8 cellular contexts compared by ENCODE assay signal in the genomic region with DNA sequence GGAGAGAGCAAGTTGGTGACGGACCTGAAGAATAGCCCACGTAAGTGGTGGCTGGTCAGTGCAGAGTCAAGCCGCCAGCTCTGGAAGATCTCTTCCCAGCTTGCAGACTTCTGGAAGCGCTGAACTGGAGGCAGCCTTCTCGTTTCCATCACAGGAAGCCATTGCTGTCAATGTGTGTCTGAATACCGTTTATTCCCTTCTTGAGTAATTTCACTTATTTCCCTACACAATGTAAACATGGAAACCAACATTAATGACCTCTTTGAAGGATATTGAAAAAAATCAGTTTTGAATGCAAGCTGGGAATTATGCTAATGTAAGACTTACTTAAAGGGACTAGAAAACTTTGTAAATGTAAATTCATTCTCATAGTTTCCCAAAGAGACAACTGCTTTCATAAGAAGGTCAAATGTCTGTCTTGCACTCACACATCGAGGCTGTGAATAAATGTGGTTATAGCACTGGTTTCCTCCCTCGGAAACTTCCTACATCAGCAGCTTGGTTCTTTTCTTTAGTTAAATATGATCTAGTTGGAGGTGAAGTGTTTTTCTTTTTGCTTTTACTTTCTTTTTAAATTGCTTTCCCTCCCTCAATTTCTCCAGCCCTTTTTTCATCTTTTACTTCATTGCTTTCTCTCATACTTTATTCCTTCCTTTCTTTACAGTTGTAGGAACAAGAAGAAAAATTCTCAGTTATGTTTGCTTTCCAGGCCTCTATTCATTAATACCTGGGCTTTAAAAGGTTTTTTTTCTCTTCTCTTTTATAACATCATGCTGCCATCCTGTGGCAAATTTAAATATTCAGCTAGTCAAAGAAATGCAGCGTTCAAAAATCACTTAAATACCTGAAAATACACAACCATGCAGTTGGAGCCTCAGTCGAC.
DNase-seq lines count a peak whose midpoint lies in the region; ATAC-seq and TF ChIP-seq lines count a peak whose summit lies in the region.

No MANE protein-coding gene starts in this region.

- POLR2A ChIA-PET in activated naive CD8-positive, alpha-beta T cell treated with anti-CD3 and anti-CD28 coated beads, Interleukin-2, amount 10 ng/mL, durations not matched to agents 7 days and 5 days (lab: Charles Lee): interaction anchor here (0.9 to 1.9 kb wide), 5 partner anchors 93 to 271 kb away, joined by 3 to 11 read pairs (median 6); a partner anchor contains a TSS

- DNase-seq in activated naive CD4-positive, alpha-beta T cell treated with anti-CD3 and anti-CD28 coated beads for 36 hours: peak; percentile 64
- no peak for DNase-seq in activated naive CD4-positive, alpha-beta T cell treated with anti-CD3 and anti-CD28 coated beads, Interleukin-2, amount 50 U/mL, for 16 hours
- DNase-seq in activated naive CD8-positive, alpha-beta T cell treated with anti-CD3 and anti-CD28 coated beads, Interleukin-2, amount 10 ng/mL, durations not matched to agents 7 days and 5 days: no peak
- DNase-seq in mesendoderm (peak; percentile 10), NCI-H526 (lab: John Stamatoyannopoulos, UW) (no peak), H7 (no peak)

- no peaks in the 10 kb centered on the region for H3K36me3 ChIP-seq in mesendoderm (ENCODE audit: control insufficient read depth, insufficient read depth, low read length)
- H3K36me3 ChIP-seq in H7 (replicated peaks; ENCODE audit: control insufficient read depth, insufficient read depth, low read length): no peaks in the 10 kb centered on the region

- H2BK5ac ChIP-seq in mesendoderm (ENCODE audit: low read length): no peak overlapping the region

- no CpG with 5 or more reads among the region's 10 CpGs for WGBS in mesendoderm (ENCODE audit: extremely low coverage, insufficient coverage, low lambda C conversion rate)

- no peak overlapping the region for H3K4ac ChIP-seq in mesendoderm (ENCODE audit: low read depth, low read length)

- H3K36me3 Mint-ChIP-seq in activated naive CD4-positive, alpha-beta T cell treated with anti-CD3 and anti-CD28 coated beads for 36 hours (ENCODE audit: low read depth): no peaks in the 10 kb centered on the region
- peaks cover 3% of the 10 kb centered on the region for H3K36me3 Mint-ChIP-seq in activated naive CD8-positive, alpha-beta T cell treated with anti-CD3 and anti-CD28 coated beads, Interleukin-2, amount 10 ng/mL, durations not matched to agents 7 days and 5 days

- peaks cover 73% of the 10 kb centered on the region for H3K4me1 Mint-ChIP-seq in activated naive CD4-positive, alpha-beta T cell treated with anti-CD3 and anti-CD28 coated beads for 36 hours (ENCODE audit: low read depth)
- peaks cover 39% of the 10 kb centered on the region for H3K4me1 Mint-ChIP-seq in activated naive CD8-positive, alpha-beta T cell treated with anti-CD3 and anti-CD28 coated beads, Interleukin-2, amount 10 ng/mL, durations not matched to agents 7 days and 5 days

- no peak overlapping the region for H3K9ac ChIP-seq in mesendoderm (ENCODE audit: low read length)

- no peak overlapping the region for H3K18ac ChIP-seq in mesendoderm (ENCODE audit: low read length)

- H3K9me3 Mint-ChIP-seq in activated naive CD4-positive, alpha-beta T cell treated with anti-CD3 and anti-CD28 coated beads for 36 hours: no peaks in the 10 kb centered on the region
- no peaks in the 10 kb centered on the region for H3K9me3 Mint-ChIP-seq in activated naive CD8-positive, alpha-beta T cell treated with anti-CD3 and anti-CD28 coated beads, Interleukin-2, amount 10 ng/mL, durations not matched to agents 7 days and 5 days

- no peak overlapping the region for H3K4me2 ChIP-seq in mesendoderm (ENCODE audit: low read length)

- TF ChIP-seq RAD21 in Ishikawa (IDR thresholded peaks at IDR 0.05; ENCODE audit: low read depth): peak; percentile 26

- no peak overlapping the region for H2AK5ac ChIP-seq in mesendoderm (ENCODE audit: low read length)

- ATAC-seq in activated naive CD8-positive, alpha-beta T cell treated with anti-CD3 and anti-CD28 coated beads, Interleukin-2, amount 10 ng/mL, durations not matched to agents 7 days and 5 days (ENCODE audit: low read depth): peak; percentile 81
- no peak for ATAC-seq in GM21447 (IDR thresholded peaks at IDR 0.05; ENCODE audit: unreplicated experiment)

- no peak for TF ChIP-seq EP300 in Ishikawa (IDR thresholded peaks at IDR 0.05; ENCODE audit: borderline replicate concordance)

- no peak overlapping the region for H3K23ac ChIP-seq in mesendoderm (ENCODE audit: low read length)

- H3K4me3 ChIP-seq in mesendoderm (ENCODE audit: low read length) (no peak overlapping the region), H7 (ENCODE audit: insufficient read depth, low read depth, low read length) (no peak overlapping the region)

- H2BK120ac ChIP-seq in mesendoderm (ENCODE audit: low read depth, low read length): no peak overlapping the region

- no peaks in the 10 kb centered on the region for H3K79me2 ChIP-seq in mesendoderm (ENCODE audit: control insufficient read depth, insufficient read depth, low read length)

- no peak overlapping the region for H4K8ac ChIP-seq in mesendoderm (ENCODE audit: low read depth, low read length)

- no peak overlapping the region for H2BK15ac ChIP-seq in mesendoderm (replicated peaks; ENCODE audit: low read depth)

- H3K56ac ChIP-seq in mesendoderm (ENCODE audit: low read length): no peak overlapping the region

- H3K4me1 ChIP-seq in mesendoderm (ENCODE audit: control insufficient read depth, low read depth, low read length): no peaks in the 10 kb centered on the region

- peak overlapping the region; percentile 91 for H3K27ac Mint-ChIP-seq in activated naive CD4-positive, alpha-beta T cell treated with anti-CD3 and anti-CD28 coated beads for 36 hours
- peak overlapping the region; percentile 90 for H3K27ac Mint-ChIP-seq in activated naive CD8-positive, alpha-beta T cell treated with anti-CD3 and anti-CD28 coated beads, Interleukin-2, amount 10 ng/mL, durations not matched to agents 7 days and 5 days

- H3K27me3 Mint-ChIP-seq in activated naive CD4-positive, alpha-beta T cell treated with anti-CD3 and anti-CD28 coated beads for 36 hours (ENCODE audit: low read depth): no peaks in the 10 kb centered on the region
- no peaks in the 10 kb centered on the region for H3K27me3 Mint-ChIP-seq in activated naive CD8-positive, alpha-beta T cell treated with anti-CD3 and anti-CD28 coated beads, Interleukin-2, amount 10 ng/mL, durations not matched to agents 7 days and 5 days

- intact Hi-C loops in activated naive CD4-positive, alpha-beta T cell treated with anti-CD3 and anti-CD28 coated beads for 36 hours (cut with micrococcal nuclease): loop anchor here (1.0 to 10.0 kb wide), 15 partner anchors 25 to 818 kb away; a partner anchor contains a TSS

- no peaks in the 10 kb centered on the region for H3K79me1 ChIP-seq in mesendoderm (ENCODE audit: low read length)

- no peak overlapping the region for H4K5ac ChIP-seq in mesendoderm (ENCODE audit: low read length)

- H3K27ac ChIP-seq in mesendoderm (ENCODE audit: low read depth, low read length): no peak overlapping the region

- peak overlapping the region; percentile 73 for H3K4me3 Mint-ChIP-seq in activated naive CD4-positive, alpha-beta T cell treated with anti-CD3 and anti-CD28 coated beads for 36 hours
- H3K4me3 Mint-ChIP-seq in activated naive CD8-positive, alpha-beta T cell treated with anti-CD3 and anti-CD28 coated beads, Interleukin-2, amount 10 ng/mL, durations not matched to agents 7 days and 5 days: peak overlapping the region; percentile 81

- no peaks in the 10 kb centered on the region for H3K27me3 ChIP-seq in mesendoderm (ENCODE audit: insufficient read depth, low read length, poor library complexity)
- H3K27me3 ChIP-seq in H7 (ENCODE audit: control insufficient read depth, insufficient read depth, low read length): no peaks in the 10 kb centered on the region

- CTCF ChIA-PET in activated naive CD4-positive, alpha-beta T cell treated with anti-CD3 and anti-CD28 coated beads for 36 hours (lab: Charles Lee): interaction anchor here (0.7 to 7.8 kb wide), 28 partner anchors 8 to 350 kb away, joined by 3 to 71 read pairs (median 6); a partner anchor contains a TSS

TF ChIP-seq in Ishikawa, 13 proteins besides CTCF, POLR2A, EP300 and RAD21 (continues in another document):
- TF ChIP-seq TCF12 (IDR thresholded peaks at IDR 0.05; ENCODE audit: low read depth) (no peak), TAF1 (IDR thresholded peaks at IDR 0.05; ENCODE audit: low read depth) (no peak), EGR1 (IDR thresholded peaks at IDR 0.05) (no peak), YY1 (IDR thresholded peaks at IDR 0.05; ENCODE audit: low read depth) (no peak), FOXM1 (IDR thresholded peaks at IDR 0.05; ENCODE audit: borderline replicate concordance, low read depth) (no peak), CEBPB (IDR thresholded peaks at IDR 0.05) (no peak), TEAD4 (IDR thresholded peaks at IDR 0.05) (no peak), ZBTB7A (IDR thresholded peaks at IDR 0.05; ENCODE audit: low read depth) (no peak)
- TF ChIP-seq, protein P1, sequence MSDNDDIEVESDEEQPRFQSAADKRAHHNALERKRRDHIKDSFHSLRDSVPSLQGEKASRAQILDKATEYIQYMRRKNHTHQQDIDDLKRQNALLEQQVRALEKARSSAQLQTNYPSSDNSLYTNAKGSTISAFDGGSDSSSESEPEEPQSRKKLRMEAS (IDR thresholded peaks at IDR 0.05): no peak
- TF ChIP-seq, protein P2, sequence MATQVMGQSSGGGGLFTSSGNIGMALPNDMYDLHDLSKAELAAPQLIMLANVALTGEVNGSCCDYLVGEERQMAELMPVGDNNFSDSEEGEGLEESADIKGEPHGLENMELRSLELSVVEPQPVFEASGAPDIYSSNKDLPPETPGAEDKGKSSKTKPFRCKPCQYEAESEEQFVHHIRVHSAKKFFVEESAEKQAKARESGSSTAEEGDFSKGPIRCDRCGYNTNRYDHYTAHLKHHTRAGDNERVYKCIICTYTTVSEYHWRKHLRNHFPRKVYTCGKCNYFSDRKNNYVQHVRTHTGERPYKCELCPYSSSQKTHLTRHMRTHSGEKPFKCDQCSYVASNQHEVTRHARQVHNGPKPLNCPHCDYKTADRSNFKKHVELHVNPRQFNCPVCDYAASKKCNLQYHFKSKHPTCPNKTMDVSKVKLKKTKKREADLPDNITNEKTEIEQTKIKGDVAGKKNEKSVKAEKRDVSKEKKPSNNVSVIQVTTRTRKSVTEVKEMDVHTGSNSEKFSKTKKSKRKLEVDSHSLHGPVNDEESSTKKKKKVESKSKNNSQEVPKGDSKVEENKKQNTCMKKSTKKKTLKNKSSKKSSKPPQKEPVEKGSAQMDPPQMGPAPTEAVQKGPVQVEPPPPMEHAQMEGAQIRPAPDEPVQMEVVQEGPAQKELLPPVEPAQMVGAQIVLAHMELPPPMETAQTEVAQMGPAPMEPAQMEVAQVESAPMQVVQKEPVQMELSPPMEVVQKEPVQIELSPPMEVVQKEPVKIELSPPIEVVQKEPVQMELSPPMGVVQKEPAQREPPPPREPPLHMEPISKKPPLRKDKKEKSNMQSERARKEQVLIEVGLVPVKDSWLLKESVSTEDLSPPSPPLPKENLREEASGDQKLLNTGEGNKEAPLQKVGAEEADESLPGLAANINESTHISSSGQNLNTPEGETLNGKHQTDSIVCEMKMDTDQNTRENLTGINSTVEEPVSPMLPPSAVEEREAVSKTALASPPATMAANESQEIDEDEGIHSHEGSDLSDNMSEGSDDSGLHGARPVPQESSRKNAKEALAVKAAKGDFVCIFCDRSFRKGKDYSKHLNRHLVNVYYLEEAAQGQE (IDR thresholded peaks at IDR 0.05; ENCODE audit: low read depth): no peak

Comparison
In these comparisons a context has a peak if more than half of its experiments do, and no peak if none do; other contexts are left out.
1. DNase-seq: peak in activated naive CD4-positive, alpha-beta T cell treated with anti-CD3 and anti-CD28 coated beads for 36 hours (single experiment) and mesendoderm (single experiment); none in activated naive CD4-positive, alpha-beta T cell treated with anti-CD3 and anti-CD28 coated beads, Interleukin-2, amount 50 U/mL, for 16 hours (single experiment), activated naive CD8-positive, alpha-beta T cell treated with anti-CD3 and anti-CD28 coated beads, Interleukin-2, amount 10 ng/mL, durations not matched to agents 7 days and 5 days (single experiment), NCI-H526 (0 of 2) and H7 (single experiment).